ENCODE assay signal across 7 cellular contexts in genomic region chr1:39817091-39817932, GRCh38. TPM values are rescaled to one million over a fixed set of nuclear protein-coding genes. Genes with fewer than 3 reads are reported as not detected.
A peak's percentile ranks its signal among the peaks of the same experiment; 100 is the strongest.
DNase-seq lines count a peak whose midpoint lies in the region; ATAC-seq and TF ChIP-seq lines count a peak whose summit lies in the region.
"Not testable (repeated sequence)": the region's sequence is repeated elsewhere in the genome, so short reads cannot be mapped to it uniquely, and the experiment has no call there.

No MANE protein-coding gene starts in this region.

- H3K4me2 ChIP-seq in Loucy (ENCODE audit: low read depth, low read length, poor library complexity, severe bottlenecking), result peak overlapping the region; percentile 58

- H3K79me2 ChIP-seq in Loucy (ENCODE audit: insufficient read depth, low read length), result not testable (repeated sequence)

- H3K9me2 ChIP-seq in Loucy (replicated peaks; ENCODE audit: low read depth, low read length), result not testable (repeated sequence)

- not testable (repeated sequence) for H3F3A ChIP-seq in Loucy (ENCODE audit: low read depth)

- not testable (repeated sequence) for H3K27me3 ChIP-seq in Loucy (ENCODE audit: insufficient read depth, low read length, poor library complexity, severe bottlenecking)

- not testable (repeated sequence) for H3K4me1 ChIP-seq in Loucy (ENCODE audit: insufficient read depth, low read length, poor library complexity, severe bottlenecking)

- peak overlapping the region; percentile 24 for H3K9ac ChIP-seq in Loucy (ENCODE audit: low read depth, low read length, poor library complexity, severe bottlenecking)

- peak overlapping the region; percentile 68 for H2AFZ ChIP-seq in Loucy (ENCODE audit: low read length)

- peak; percentile 70 for ATAC-seq in GM18520 (IDR thresholded peaks at IDR 0.05; ENCODE audit: unreplicated experiment)
- ATAC-seq in HG02642 (IDR thresholded peaks at IDR 0.05; ENCODE audit: poor library complexity, unreplicated experiment), result peak; percentile 82

- H3K36me3 ChIP-seq in Loucy (ENCODE audit: insufficient read depth, low read length), result not testable (repeated sequence)

- H3K9me3 ChIP-seq in Loucy (ENCODE audit: insufficient read depth, low read depth, low read length), result not testable (repeated sequence)

- peak; percentile 43; the same call in 1 of the 2 replicates for TF ChIP-seq CTCF in Loucy (conservative IDR thresholded peaks at IDR 0.05; ENCODE audit: low read length)

- peak overlapping the region; percentile 56 for H3K4me3 ChIP-seq in Loucy (ENCODE audit: low read length, poor library complexity, severe bottlenecking)

- H4K20me1 ChIP-seq in Loucy (ENCODE audit: insufficient read depth, low read length, poor library complexity, severe bottlenecking), result not testable (repeated sequence)

- DNase-seq in SIG-M5 treated with dmso at 0.1 percent for 504 hours (lab: John Stamatoyannopoulos, UW; ENCODE audit: unreplicated experiment), result peak; percentile 90
- DNase-seq in activated T-cell treated with anti-CD3 and anti-CD28 coated beads, Interleukin-2, amount 50 U/mL, for 1 hour, result peak; percentile 65
- DNase-seq in germinal center (ENCODE audit: low spot score), result peak; percentile 90
- DNase-seq in renal cortical epithelial cell (ENCODE audit: low read depth), result peak; percentile 55

RNA-seq across cellular contexts. Expression of gene BMP8B, which starts 28.6 kb away (rescaled TPM):
- total RNA-seq in renal cortical epithelial cell, result 1.3 and 2.3 TPM in 2 replicates

RNA-seq across cellular contexts. Expression of gene OXCT2, which starts 46.2 kb away (rescaled TPM):
- total RNA-seq in renal cortical epithelial cell, result 0.65 and 8.7 TPM in 2 replicates

Comparison
In these comparisons a context has a peak if more than half of its experiments do, and no peak if none do; other contexts are left out.
1. Peak in every context shown above with its lines: DNase-seq, ATAC-seq and H3K4me3 ChIP-seq.